In the genomic region with DNA sequence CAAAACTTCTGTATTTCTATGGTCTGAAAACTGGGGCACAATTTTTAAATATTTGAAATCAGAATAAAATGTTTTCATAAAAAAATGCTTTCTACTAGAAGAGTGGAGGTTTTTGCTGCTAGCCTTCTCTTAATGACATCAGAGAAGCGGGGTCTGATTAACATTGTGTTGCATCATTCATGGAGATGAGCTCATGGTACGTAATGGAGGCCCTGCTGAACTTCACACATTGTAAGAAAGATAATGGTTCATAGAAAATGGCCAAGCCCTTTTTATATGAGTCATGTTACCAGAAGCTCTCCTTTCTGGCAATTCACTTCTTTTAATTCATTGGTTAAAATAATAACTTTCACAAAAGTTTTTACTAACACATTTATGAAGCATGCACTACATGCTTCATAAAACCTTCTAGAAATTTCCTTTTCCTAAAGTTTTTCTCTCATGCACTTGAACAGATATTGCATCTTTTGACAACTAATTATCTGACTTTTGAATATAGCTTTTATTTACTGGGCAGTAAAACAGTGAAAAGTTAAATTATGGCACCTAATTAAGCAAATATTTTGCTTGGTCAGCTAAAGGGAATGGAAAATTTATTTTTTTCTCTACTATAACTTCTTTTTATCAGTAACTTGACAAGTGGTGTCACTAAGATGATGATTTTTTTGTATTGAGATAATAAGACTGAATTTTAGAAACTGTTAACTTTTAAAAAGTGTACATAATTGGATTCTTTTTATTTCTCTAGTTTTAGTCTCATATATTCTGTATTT, we compare ENCODE assay signal across 1 cellular context.
TF ChIP-seq lines count a peak whose summit lies in the region.

No MANE protein-coding gene starts in this region.

TF ChIP-seq in IMR-90, 13 proteins besides CTCF, POLR2A, EP300 and RAD21:
- TF ChIP-seq, protein P1, sequence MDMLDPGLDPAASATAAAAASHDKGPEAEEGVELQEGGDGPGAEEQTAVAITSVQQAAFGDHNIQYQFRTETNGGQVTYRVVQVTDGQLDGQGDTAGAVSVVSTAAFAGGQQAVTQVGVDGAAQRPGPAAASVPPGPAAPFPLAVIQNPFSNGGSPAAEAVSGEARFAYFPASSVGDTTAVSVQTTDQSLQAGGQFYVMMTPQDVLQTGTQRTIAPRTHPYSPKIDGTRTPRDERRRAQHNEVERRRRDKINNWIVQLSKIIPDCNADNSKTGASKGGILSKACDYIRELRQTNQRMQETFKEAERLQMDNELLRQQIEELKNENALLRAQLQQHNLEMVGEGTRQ (IDR thresholded peaks at IDR 0.05; ENCODE audit: low read depth, low read length) = no peak
- peak; percentile 10; the same call in 1 of the 2 replicates for TF ChIP-seq MAFK (IDR thresholded peaks at IDR 0.05; ENCODE audit: low read depth, low read length)
TF ChIP-seq in IMR-90: peak in this region for 1.
